Comparison of ENCODE assay signal across 17 cellular contexts in the genomic region with DNA sequence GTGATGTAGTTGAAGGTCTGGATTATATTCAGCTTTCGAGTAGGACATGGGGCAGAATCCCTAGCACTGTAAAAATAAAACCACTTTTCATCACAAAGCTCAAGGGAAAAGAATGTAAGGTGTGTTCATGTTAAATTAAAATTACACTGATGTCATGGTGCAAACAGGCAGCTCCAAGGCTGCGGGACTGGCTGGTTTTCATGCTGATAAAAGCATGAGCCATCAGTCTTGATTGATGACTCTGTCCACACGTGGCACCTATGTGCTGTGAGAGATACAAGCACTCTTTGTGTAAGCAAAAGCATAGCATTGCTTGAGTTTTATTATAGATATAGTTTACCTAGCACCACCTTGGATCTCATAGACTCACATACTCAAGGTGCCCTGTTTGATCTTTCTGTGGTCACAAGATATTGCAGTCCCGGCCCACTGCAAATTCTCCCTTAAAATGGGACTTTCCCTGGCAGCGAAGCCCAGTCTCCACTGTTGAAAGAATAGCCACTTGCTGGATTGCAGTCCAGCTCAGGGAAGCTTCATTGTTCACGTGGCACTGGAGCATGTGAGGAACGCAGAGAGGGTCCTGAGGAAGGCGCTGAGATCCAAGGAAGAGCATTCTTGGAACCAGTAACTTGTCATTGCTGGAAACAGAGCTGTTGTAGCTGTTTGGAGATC.
DNase-seq lines count a peak whose midpoint lies in the region; ATAC-seq and TF ChIP-seq lines count a peak whose summit lies in the region.
"Had no signal": no experiment of that assay in that cellular context is flagged by ENCODE, and none has a peak within 500 bp of the region (broad histone marks: within the 10 kb centered on the region; RNA-seq: fewer than 3 reads in every experiment).

No MANE protein-coding gene starts in this region.

- ATAC-seq in HG03432 (IDR thresholded peaks at IDR 0.05; ENCODE audit: unreplicated experiment): no peak

- no peaks in the 10 kb centered on the region for H3K9me3 Mint-ChIP-seq in mesothelial cell of epicardium
- H3K9me3 Mint-ChIP-seq: activated naive CD4-positive, alpha-beta T cell treated with anti-CD3 and anti-CD28 coated beads, Interleukin-2, amount 50 U/mL, for 24 hours; dendritic cell treated with granulocyte-macrophage colony-stimulating factor and Interleukin-4, amounts not matched to agents 40 ng/mL and 50 ng/mL, for 4 days; T-helper 2 cell treated with Interferon-gamma antibody and Interleukin-4, amounts not matched to agents 5 μg/mL and 100 μg/mL, for 36 hours had no signal

- DNase-seq in Daoy (ENCODE audit: low read depth) (peak; percentile 94), OCI-M1 (lab: John Stamatoyannopoulos, UW) (peak; percentile 64), brain microvascular endothelial cell (peak; percentile 45), mesothelial cell of epicardium (ENCODE audit: low spot score in 2 of 2, unreplicated experiment in 2 of 2) (no peak), germinal center (ENCODE audit: low spot score) (no peak), NOMO-1 treated with DMSO at 0.1 percent for 48 hours (lab: John Stamatoyannopoulos, UW; ENCODE audit: unreplicated experiment) (no peak), GM10266 (ENCODE audit: extremely low spot score) (no peak)
- DNase-seq: activated CD8-positive, alpha-beta memory T cell treated with anti-CD3 and anti-CD28 coated beads for 24 hours; DMS79; glutamatergic neuron; stimulated activated CD4-positive, alpha-beta T cell treated with anti-CD3 and anti-CD28 coated beads, Interleukin-15, amount 100 ng/mL, for 24 hours; stimulated activated CD8-positive, alpha-beta memory T cell treated with anti-CD3 and anti-CD28 coated beads, Interleukin-4, amount 100 ng/mL, for 48 hours had no signal

- no peak for TF ChIP-seq CTCF in brain microvascular endothelial cell (IDR thresholded peaks at IDR 0.05; ENCODE audit: low read depth, low read length, missing control alignments)
- no peak for TF ChIP-seq CTCF in mesothelial cell of epicardium (IDR thresholded peaks at IDR 0.05; ENCODE audit: unreplicated experiment)
- TF ChIP-seq CTCF in GM10266 (IDR thresholded peaks at IDR 0.05; ENCODE audit: control insufficient read depth, insufficient read depth, low read depth, missing control alignments): no peak

- H3K4me3 ChIP-seq in brain microvascular endothelial cell (ENCODE audit: low read depth, low read length): no peak overlapping the region
- H3K4me3 ChIP-seq: lung had no signal

- H3K4me3 Mint-ChIP-seq in mesothelial cell of epicardium: no peak overlapping the region
- H3K4me3 Mint-ChIP-seq: activated naive CD4-positive, alpha-beta T cell treated with anti-CD3 and anti-CD28 coated beads, Interleukin-2, amount 50 U/mL, for 24 hours; dendritic cell treated with granulocyte-macrophage colony-stimulating factor and Interleukin-4, amounts not matched to agents 40 ng/mL and 50 ng/mL, for 4 days; T-helper 2 cell treated with Interferon-gamma antibody and Interleukin-4, amounts not matched to agents 5 μg/mL and 100 μg/mL, for 36 hours had no signal

- H3K27me3 Mint-ChIP-seq in mesothelial cell of epicardium (ENCODE audit: low read depth): no peaks in the 10 kb centered on the region
- H3K27me3 Mint-ChIP-seq: activated naive CD4-positive, alpha-beta T cell treated with anti-CD3 and anti-CD28 coated beads, Interleukin-2, amount 50 U/mL, for 24 hours; dendritic cell treated with granulocyte-macrophage colony-stimulating factor and Interleukin-4, amounts not matched to agents 40 ng/mL and 50 ng/mL, for 4 days had no signal

- peak overlapping the region; percentile 94 for H3K27ac Mint-ChIP-seq in mesothelial cell of epicardium
- H3K27ac Mint-ChIP-seq: activated naive CD4-positive, alpha-beta T cell treated with anti-CD3 and anti-CD28 coated beads, Interleukin-2, amount 50 U/mL, for 24 hours; dendritic cell treated with granulocyte-macrophage colony-stimulating factor and Interleukin-4, amounts not matched to agents 40 ng/mL and 50 ng/mL, for 4 days; T-helper 2 cell treated with Interferon-gamma antibody and Interleukin-4, amounts not matched to agents 5 μg/mL and 100 μg/mL, for 36 hours had no signal

- H3K36me3 Mint-ChIP-seq in mesothelial cell of epicardium: no peaks in the 10 kb centered on the region
- H3K36me3 Mint-ChIP-seq: activated naive CD4-positive, alpha-beta T cell treated with anti-CD3 and anti-CD28 coated beads, Interleukin-2, amount 50 U/mL, for 24 hours had no signal

- no peaks in the 10 kb centered on the region for H3K36me3 ChIP-seq in brain microvascular endothelial cell (replicated peaks)

- H3K27me3 ChIP-seq in brain microvascular endothelial cell (replicated peaks): no peaks in the 10 kb centered on the region

- H3K4me1 Mint-ChIP-seq in mesothelial cell of epicardium: peaks cover 16% of the 10 kb centered on the region
- H3K4me1 Mint-ChIP-seq: activated naive CD4-positive, alpha-beta T cell treated with anti-CD3 and anti-CD28 coated beads, Interleukin-2, amount 50 U/mL, for 24 hours had no signal

- in situ Hi-C loops in brain microvascular endothelial cell (cut with HindIII; ENCODE audit: low pct_ligation_motif_present, low sequenced_read_pairs): no loop called here

- no peak overlapping the region for H3K27ac ChIP-seq in brain microvascular endothelial cell

Comparison
In these comparisons a context has a peak if more than half of its experiments do, and no peak if none do; other contexts are left out.
1. DNase-seq: peak in Daoy (single experiment), OCI-M1 (single experiment) and brain microvascular endothelial cell (single experiment); none in mesothelial cell of epicardium (0 of 2), germinal center (single experiment), NOMO-1 treated with DMSO at 0.1 percent for 48 hours (single experiment) and GM10266 (single experiment).